Comparison of ENCODE assay signal across 1 cellular context in genomic region chr1:89703469-89703868, GRCh38.
TF ChIP-seq lines count a peak whose summit lies in the region.

No MANE protein-coding gene starts in this region.

TF ChIP-seq in K562, 482 proteins besides CTCF, POLR2A, EP300 and RAD21 (continued from another document and continues in another):
- TF ChIP-seq MYNN (IDR thresholded peaks at IDR 0.05) (peak; percentile 87), MYNN (CRISPR knock-in tag; IDR thresholded peaks at IDR 0.05) (no peak), ARID1B (IDR thresholded peaks at IDR 0.05) (peak; percentile 99), CC2D1A (IDR thresholded peaks at IDR 0.05) (peak; percentile 76), PHB2 (IDR thresholded peaks at IDR 0.05; ENCODE audit: low read depth) (peak; percentile 63; the same call in 1 of the 2 replicates), CREB1 (IDR thresholded peaks at IDR 0.05) (0 out of 2 replicates have a peak, but pooled peaks have one; percentile 15), CREB1 (CRISPR knock-in tag; IDR thresholded peaks at IDR 0.05) (no peak), ZNF318 (IDR thresholded peaks at IDR 0.05; ENCODE audit: borderline replicate concordance in 1 of 2, low read depth in 1 of 2) (no peak; a peak in 1 of 4 replicates), ARID3A (IDR thresholded peaks at IDR 0.05; ENCODE audit: borderline replicate concordance, low read depth, low read length) (0 out of 2 replicates have a peak, but pooled peaks have one; percentile 66), ARNT (IDR thresholded peaks at IDR 0.05) (peak; percentile 58 to 66; a peak in 2 of 4 replicates), SMAD4 (CRISPR knock-in tag; conservative IDR thresholded peaks at IDR 0.05) (0 out of 2 replicates have a peak, but pooled peaks have one; percentile 45), ATF3 (IDR thresholded peaks at IDR 0.05) (peak; percentile 40; the same call in 1 of the 2 replicates), ATF3 (CRISPR knock-in tag; conservative IDR thresholded peaks at IDR 0.05) (no peak), BRD9 (IDR thresholded peaks at IDR 0.05; ENCODE audit: low read depth, partially characterized antibody) (peak; percentile 94), ATF7 (IDR thresholded peaks at IDR 0.05) (0 out of 2 replicates have a peak, but pooled peaks have one; percentile 18), HDAC2 (IDR thresholded peaks at IDR 0.05) (peak; percentile 56; the same call in 1 of the 2 replicates), SOX6 (IDR thresholded peaks at IDR 0.05) (peak; percentile 93), MNT (conservative IDR thresholded peaks at IDR 0.05) (0 out of 4 replicates have a peak, but pooled peaks of 1 of the 2 experiments have one; percentile 27), SMARCE1 (IDR thresholded peaks at IDR 0.05) (peak; percentile 97), FUS (optimal IDR thresholded peaks at IDR 0.05; ENCODE audit: low read depth, low read length) (no peak), JUND (IDR thresholded peaks at IDR 0.05; ENCODE audit: borderline replicate concordance, low read depth, low read length) (peak; percentile 64; the same call in 1 of the 2 replicates), JUND (tag; IDR thresholded peaks at IDR 0.05; ENCODE audit: borderline replicate concordance, low read depth, low read length) (peak; percentile 37; the same call in 1 of the 3 replicates), ELF2 (CRISPR knock-in tag; IDR thresholded peaks at IDR 0.05) (peak; percentile 63; the same call in 1 of the 2 replicates), ADNP (tag; IDR thresholded peaks at IDR 0.05) (peak; percentile 5; the same call in 1 of the 2 replicates), KLF16 (IDR thresholded peaks at IDR 0.05) (peak; percentile 62; the same call in 1 of the 2 replicates), SMARCA4 (IDR thresholded peaks at IDR 0.05) (peak; percentile 98), PML (IDR thresholded peaks at IDR 0.05; ENCODE audit: low read length) (peak; percentile 89), ZNF644 (tag; IDR thresholded peaks at IDR 0.05; ENCODE audit: low read depth) (0 out of 2 replicates have a peak, but pooled peaks have one; percentile 39), ESRRA (IDR thresholded peaks at IDR 0.05; ENCODE audit: borderline replicate concordance, low read depth) (no peak), HMBOX1 (IDR thresholded peaks at IDR 0.05) (peak; percentile 23; the same call in 1 of the 2 replicates), NCOR1 (IDR thresholded peaks at IDR 0.05) (peak; percentile 90), TOE1 (IDR thresholded peaks at IDR 0.05; ENCODE audit: borderline replicate concordance) (0 out of 2 replicates have a peak, but pooled peaks have one; percentile 18), TOE1 (CRISPR knock-in tag; IDR thresholded peaks at IDR 0.05; ENCODE audit: borderline replicate concordance, low read depth) (no peak), TAF9B (IDR thresholded peaks at IDR 0.05; ENCODE audit: partially characterized antibody) (peak; percentile 59), NFRKB (IDR thresholded peaks at IDR 0.05; ENCODE audit: low read depth) (0 out of 2 replicates have a peak, but pooled peaks have one; percentile 25), FOSL1 (tag; conservative IDR thresholded peaks at IDR 0.05) (peak; percentile 78), TBL1XR1 (IDR thresholded peaks at IDR 0.05; ENCODE audit: low read length in 2 of 2) (peak in 1 of 2 experiments; percentile 70; a peak in 1 of 4 replicates), SMARCC2 (IDR thresholded peaks at IDR 0.05; ENCODE audit: low read depth) (peak; percentile 88), NBN (IDR thresholded peaks at IDR 0.05; ENCODE audit: low read depth) (peak; percentile 57; the same call in 1 of the 2 replicates), TGIF2 (CRISPR knock-in tag; IDR thresholded peaks at IDR 0.05) (no peak), BCL6 (CRISPR knock-in tag; IDR thresholded peaks at IDR 0.05) (no peak), HES1 (IDR thresholded peaks at IDR 0.05; ENCODE audit: low read depth) (0 out of 2 replicates have a peak, but pooled peaks have one; percentile 23), TSHZ1 (CRISPR knock-in tag; IDR thresholded peaks at IDR 0.05) (no peak), NCOA1 (IDR thresholded peaks at IDR 0.05; ENCODE audit: low read depth) (peak; percentile 66; the same call in 1 of the 2 replicates), HNRNPLL (IDR thresholded peaks at IDR 0.05; ENCODE audit: low read depth, low read length, poor library complexity, severe bottlenecking) (no peak), HDAC3 (IDR thresholded peaks at IDR 0.05; ENCODE audit: borderline replicate concordance, partially characterized antibody) (peak; percentile 76)
